12 cellular contexts compared by ENCODE assay signal in genomic region chr3:170802164-170803151, GRCh38.
DNase-seq lines count a peak whose midpoint lies in the region; TF ChIP-seq lines count a peak whose summit lies in the region.
"Had no signal": no experiment of that assay in that cellular context is flagged by ENCODE, and none has a peak within 500 bp of the region (broad histone marks: within the 10 kb centered on the region; RNA-seq: fewer than 3 reads in every experiment).

No MANE protein-coding gene starts in this region.

- H3K27ac ChIP-seq in vagina = peak overlapping the region; percentile 41
- H3K27ac ChIP-seq: 22Rv1 had no signal

- peaks cover 5% of the 10 kb centered on the region for H3K4me1 ChIP-seq in vagina

- H3K36me3 Mint-ChIP-seq in activated naive CD4-positive, alpha-beta T cell treated with anti-CD3 and anti-CD28 coated beads, Interleukin-2, amount 10 ng/mL, durations not matched to agents 7 days and 5 days = no peaks in the 10 kb centered on the region

- H3K36me3 ChIP-seq in vagina = no peaks in the 10 kb centered on the region

- no peaks in the 10 kb centered on the region for H3K4me1 Mint-ChIP-seq in activated naive CD4-positive, alpha-beta T cell treated with anti-CD3 and anti-CD28 coated beads, Interleukin-2, amount 10 ng/mL, durations not matched to agents 7 days and 5 days
- H3K4me1 Mint-ChIP-seq: stimulated activated naive CD8-positive, alpha-beta T cell treated with anti-CD3 and anti-CD28 coated beads, Interleukin-15, amount 100 ng/mL, for 72 hours had no signal

- intact Hi-C loops in vagina (cut with DNase I) = no loop called here

- TF ChIP-seq POLR2A in vagina (IDR thresholded peaks at IDR 0.05) = no peak

- H3K27me3 ChIP-seq in vagina = no peaks in the 10 kb centered on the region

- H3K9me3 ChIP-seq in vagina = no peaks in the 10 kb centered on the region

- no peak overlapping the region for H3K4me3 ChIP-seq in astrocyte of the spinal cord (ENCODE audit: low read depth, low read length)
- H3K4me3 ChIP-seq in vagina = no peak overlapping the region

- DNase-seq in NCI-H82 (lab: John Stamatoyannopoulos, UW) = peak; percentile 14
- no peak for DNase-seq in NCI-H82 treated with DMSO at 0.1 percent for 48 hours (lab: John Stamatoyannopoulos, UW; ENCODE audit: unreplicated experiment)
- DNase-seq in astrocyte of the spinal cord (ENCODE audit: low read depth, low spot score) = peak; percentile 88
- peak; percentile 55 for DNase-seq in islet precursor cell
- no peak for DNase-seq in vagina (ENCODE audit: extremely low spot score in 2 of 2)
- no peak for DNase-seq in activated T-cell treated with anti-CD3 and anti-CD28 coated beads for 4 hours
- no peak for DNase-seq in middle frontal gyrus (ENCODE audit: extremely low spot score, low spot score)
- DNase-seq in activated naive CD4-positive, alpha-beta T cell treated with anti-CD3 and anti-CD28 coated beads, Interleukin-2, amount 10 ng/mL, durations not matched to agents 7 days and 5 days = no peak
- DNase-seq: NCI-H446; stimulated activated naive CD8-positive, alpha-beta T cell treated with anti-CD3 and anti-CD28 coated beads, Interleukin-15, amount 100 ng/mL, for 72 hours had no signal

- H3K27ac Mint-ChIP-seq in activated naive CD4-positive, alpha-beta T cell treated with anti-CD3 and anti-CD28 coated beads, Interleukin-2, amount 10 ng/mL, durations not matched to agents 7 days and 5 days = no peak overlapping the region
- H3K27ac Mint-ChIP-seq: activated naive CD4-positive, alpha-beta T cell treated with anti-CD3 and anti-CD28 coated beads, Interleukin-2, amount 50 U/mL, for 72 hours; stimulated activated naive CD8-positive, alpha-beta T cell treated with anti-CD3 and anti-CD28 coated beads, Interleukin-15, amount 100 ng/mL, for 72 hours had no signal

- H3K9me3 Mint-ChIP-seq in activated naive CD4-positive, alpha-beta T cell treated with anti-CD3 and anti-CD28 coated beads, Interleukin-2, amount 10 ng/mL, durations not matched to agents 7 days and 5 days = no peaks in the 10 kb centered on the region
- H3K9me3 Mint-ChIP-seq: activated naive CD4-positive, alpha-beta T cell treated with anti-CD3 and anti-CD28 coated beads, Interleukin-2, amount 50 U/mL, for 72 hours; stimulated activated naive CD8-positive, alpha-beta T cell treated with anti-CD3 and anti-CD28 coated beads, Interleukin-15, amount 100 ng/mL, for 72 hours had no signal

- TF ChIP-seq CTCF in astrocyte of the spinal cord (IDR thresholded peaks at IDR 0.05; ENCODE audit: low read depth, low read length) (no peak), vagina (IDR thresholded peaks at IDR 0.05) (no peak)

- in situ Hi-C loops in astrocyte of the spinal cord (cut with HindIII; ENCODE audit: low sequenced_read_pairs) = no loop called here

- no peak overlapping the region for H3K4me3 Mint-ChIP-seq in activated naive CD4-positive, alpha-beta T cell treated with anti-CD3 and anti-CD28 coated beads, Interleukin-2, amount 10 ng/mL, durations not matched to agents 7 days and 5 days
- H3K4me3 Mint-ChIP-seq: stimulated activated naive CD8-positive, alpha-beta T cell treated with anti-CD3 and anti-CD28 coated beads, Interleukin-15, amount 100 ng/mL, for 72 hours had no signal

- peaks cover 19% of the 10 kb centered on the region for H3K27me3 Mint-ChIP-seq in activated naive CD4-positive, alpha-beta T cell treated with anti-CD3 and anti-CD28 coated beads, Interleukin-2, amount 10 ng/mL, durations not matched to agents 7 days and 5 days

- CTCF ChIA-PET in activated naive CD4-positive, alpha-beta T cell treated with anti-CD3 and anti-CD28 coated beads, Interleukin-2, amount 10 ng/mL, durations not matched to agents 7 days and 5 days (lab: Charles Lee) = interaction anchor here (0.7 to 3.0 kb wide), 2 partner anchors 9 to 240 kb away, joined by 3 to 18 read pairs; no protein-coding TSS in a partner anchor

Comparison
In these comparisons a context has a peak if more than half of its experiments do, and no peak if none do; other contexts are left out.
1. DNase-seq: peak in NCI-H82 (single experiment), astrocyte of the spinal cord (single experiment) and islet precursor cell (single experiment); none in NCI-H82 treated with DMSO at 0.1 percent for 48 hours (single experiment), vagina (0 of 2), activated T-cell treated with anti-CD3 and anti-CD28 coated beads for 4 hours (single experiment), middle frontal gyrus (single experiment) and activated naive CD4-positive, alpha-beta T cell treated with anti-CD3 and anti-CD28 coated beads, Interleukin-2, amount 10 ng/mL, durations not matched to agents 7 days and 5 days (single experiment).